8 cellular contexts compared by ENCODE assay signal in genomic region chr5:35202319-35203111, GRCh38. TPM values are rescaled to one million over a fixed set of nuclear protein-coding genes. Genes with fewer than 3 reads are reported as not detected.
DNase-seq lines count a peak whose midpoint lies in the region; ATAC-seq, FAIRE-seq and TF ChIP-seq lines count a peak whose summit lies in the region.

No MANE protein-coding gene starts in this region.

- TF ChIP-seq POLR2A in transverse colon (IDR thresholded peaks at IDR 0.05) = no peak

- 66% methylated on average over 5 of the region's 5 CpGs for WGBS in liver
- 38 to 39% methylated on average over 4 to 5 of the region's 5 CpGs for WGBS in transverse colon (ENCODE audit: low coverage in 1 of 2), 2 donors

- no peaks in the 10 kb centered on the region for H3K27me3 ChIP-seq in bronchial epithelial cell (ENCODE audit: control insufficient read depth, insufficient read depth, low read length)
- no peaks in the 10 kb centered on the region for H3K27me3 ChIP-seq in liver (ENCODE audit: control insufficient read depth in 4 of 4, insufficient read depth in 4 of 4, low read length in 3 of 4)
- no peaks in the 10 kb centered on the region for H3K27me3 ChIP-seq in transverse colon

- H3K4me3 ChIP-seq in bronchial epithelial cell (ENCODE audit: low read depth, low read length) (no peak overlapping the region), liver (ENCODE audit: low read depth in 1 of 3, low read length in 3 of 3) (no peak overlapping the region), transverse colon (no peak overlapping the region)

- TF ChIP-seq RAD21 in liver (IDR thresholded peaks at IDR 0.05) = peak; percentile 65 to 82

- ATAC-seq in HG03175 (IDR thresholded peaks at IDR 0.05; ENCODE audit: unreplicated experiment) = peak; percentile 68

- H3K27ac ChIP-seq in liver (ENCODE audit: low read depth in 1 of 2, low read length in 2 of 2) = no peak overlapping the region
- peak overlapping the region; percentile 40 to 52 (median 50) for H3K27ac ChIP-seq in transverse colon

- H3K9me3 ChIP-seq in liver (ENCODE audit: control insufficient read depth in 4 of 4, low read length in 3 of 4) (no peaks in the 10 kb centered on the region), transverse colon (no peaks in the 10 kb centered on the region)

- intact Hi-C loops in transverse colon (cut with DNase I; ENCODE audit: low total_unique reads) = no loop called here

- DNase-seq in AG09319 (ENCODE audit: extremely low read depth, low read depth) (peak; percentile 14), GM13976 (ENCODE audit: low spot score) (peak; percentile 29), RKO (ENCODE audit: low spot score) (peak; percentile 19), bronchial epithelial cell (ENCODE audit: low read depth) (peak; percentile 35), transverse colon (peak; percentile 51), mesenteric fat pad (ENCODE audit: low spot score) (no peak)

- TF ChIP-seq EP300 in transverse colon (IDR thresholded peaks at IDR 0.05; ENCODE audit: low read depth) = no peak

- no peaks in the 10 kb centered on the region for H3K36me3 ChIP-seq in bronchial epithelial cell (ENCODE audit: control insufficient read depth, insufficient read depth, low read length)
- no peaks in the 10 kb centered on the region for H3K36me3 ChIP-seq in liver (ENCODE audit: control insufficient read depth in 4 of 4, insufficient read depth in 3 of 4, low read depth in 1 of 4, low read length in 3 of 4)
- H3K36me3 ChIP-seq in transverse colon = no peaks in the 10 kb centered on the region

- TF ChIP-seq CTCF in AG09319 (IDR thresholded peaks at IDR 0.05; ENCODE audit: low read depth, low read length) = peak; percentile 60
- peak; percentile 58 for TF ChIP-seq CTCF in GM13976 (IDR thresholded peaks at IDR 0.05; ENCODE audit: borderline replicate concordance, control extremely low read depth, extremely low read depth, insufficient read depth, missing control alignments)
- TF ChIP-seq CTCF in bronchial epithelial cell (IDR thresholded peaks at IDR 0.05; ENCODE audit: insufficient read depth, low read length, severe bottlenecking) = peak; percentile 20
- peak; percentile 51 for TF ChIP-seq CTCF in liver (IDR thresholded peaks at IDR 0.05; ENCODE audit: low read depth, low read length, missing input control)
- TF ChIP-seq CTCF in transverse colon (IDR thresholded peaks at IDR 0.05) = peak; percentile 27 to 69 (median 53)

- in situ Hi-C loops in GM13976 (cut with MboI; ENCODE audit: low sequenced_read_pairs, unreplicated experiment) (no loop called here), transverse colon (cut with MboI; ENCODE audit: low pct_ligation_motif_present in 1 of 4, low pct_unique_long_range_greater_than_20kb in 1 of 4, low sequenced_read_pairs in 3 of 4) (no loop called here)

- H3K4me1 ChIP-seq in liver (ENCODE audit: control insufficient read depth in 4 of 4, insufficient read depth in 4 of 4, low read length in 3 of 4) (peaks cover 3 to 16% (median 15%) of the 10 kb centered on the region in 4 donors), transverse colon (peaks cover 12 to 35% (median 16%) of the 10 kb centered on the region in 4 donors)

- H3K9ac ChIP-seq in liver (ENCODE audit: low read depth in 1 of 2, low read length in 2 of 2) = no peak overlapping the region

- FAIRE-seq in bronchial epithelial cell (lab: Jason Lieb, UNC) = no peak

TF ChIP-seq in liver, 16 proteins besides CTCF, POLR2A, EP300 and RAD21:
- TF ChIP-seq FOXA2 (IDR thresholded peaks at IDR 0.05) (no peak), REST (IDR thresholded peaks at IDR 0.05) (no peak), SP1 (IDR thresholded peaks at IDR 0.05) (no peak), YY1 (IDR thresholded peaks at IDR 0.05) (no peak), NR2F2 (IDR thresholded peaks at IDR 0.05) (no peak), GABPA (IDR thresholded peaks at IDR 0.05 in 1 of 2, conservative IDR thresholded peaks at IDR 0.05 in 1 of 2) (no peak)

RNA-seq across cellular contexts. Expression of gene PRLR, which starts 27.8 kb away (rescaled TPM):
- total RNA-seq in bronchial epithelial cell (not detected in 2 replicates), liver (10 to 100 TPM; 24.8 to 44.5 TPM), transverse colon (10 to 100 TPM in 3 of 4 donors, 1 to 10 TPM in 1; 4.9 to 19.8 (median 13.0) TPM), mesenteric fat pad (2.4 TPM)
- polyA plus RNA-seq in liver = 1 to 10 TPM; 3.5 to 3.8 TPM

Comparison
In these comparisons a context has a peak if more than half of its experiments do, and no peak if none do; other contexts are left out.
1. H3K27ac ChIP-seq: peak in transverse colon (4 of 4); none in liver (0 of 2).
2. Peak in every context shown above with its lines, with median percentiles within 50 percentile points of each other: CTCF ChIP-seq.